In the genomic region with DNA sequence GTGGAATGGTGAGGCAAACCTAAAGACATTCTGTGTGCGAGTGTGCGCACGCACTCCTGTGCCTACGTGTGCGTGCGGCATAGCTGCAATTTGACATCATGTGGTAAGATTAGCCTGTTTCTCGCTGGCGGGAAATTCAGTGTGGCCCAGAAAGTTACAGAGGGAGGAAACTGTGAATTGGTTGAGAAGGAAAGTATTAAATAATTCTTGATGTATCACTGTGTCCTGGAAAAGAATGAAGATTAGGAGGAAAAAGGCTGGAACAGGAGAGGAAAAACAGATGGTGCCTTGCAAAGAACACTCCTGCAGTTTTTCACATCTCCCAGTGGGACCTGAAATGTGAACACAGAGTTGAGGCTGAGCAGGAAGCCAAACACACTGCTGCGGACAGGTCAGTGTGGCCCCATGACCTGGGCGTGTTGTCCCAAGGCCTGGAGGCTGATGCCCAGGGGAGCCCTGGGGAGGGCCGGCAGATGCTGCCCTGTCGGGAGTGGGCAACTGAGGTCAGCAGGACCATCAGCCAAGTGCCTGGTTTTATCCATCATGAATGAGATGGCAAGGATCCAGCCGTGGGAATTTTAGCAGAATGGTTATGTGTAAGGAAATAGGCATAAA, we compare ENCODE assay signal across 18 cellular contexts.
A peak's percentile ranks its signal among the peaks of the same experiment; 100 is the strongest.
DNase-seq lines count a peak whose midpoint lies in the region; ATAC-seq and TF ChIP-seq lines count a peak whose summit lies in the region.
"Had no signal": no experiment of that assay in that cellular context is flagged by ENCODE, and none has a peak within 500 bp of the region (broad histone marks: within the 10 kb centered on the region; RNA-seq: fewer than 3 reads in every experiment).

No MANE protein-coding gene starts in this region.

- H4K20me1 ChIP-seq in GM23338 (replicated peaks; ENCODE audit: insufficient read depth) (no peaks in the 10 kb centered on the region), Karpas-422 (ENCODE audit: insufficient read depth, low read depth, low read length) (no peaks in the 10 kb centered on the region)

- H3K9me2 ChIP-seq in GM23338 (ENCODE audit: insufficient read depth): 0 out of 2 replicates have a peak, but pooled peaks cover 6% of the 10 kb centered on the region
- H3K9me2 ChIP-seq in Karpas-422 (replicated peaks; ENCODE audit: insufficient read depth, low read length): no peaks in the 10 kb centered on the region

- H3K4me1 Mint-ChIP-seq in GM23338: peaks cover 4% of the 10 kb centered on the region; the same call in 1 of the 3 replicates
- H3K4me1 Mint-ChIP-seq in activated T-cell treated with anti-CD3 and anti-CD28 coated beads, Interleukin-2, amount 50 U/mL, for 72 hours (ENCODE audit: low read depth): no peaks in the 10 kb centered on the region
- H3K4me1 Mint-ChIP-seq: IgD-negative memory B cell had no signal

- H3F3A ChIP-seq in GM23338 (replicated peaks; ENCODE audit: low read depth): no peaks in the 10 kb centered on the region

- H3K4me1 ChIP-seq in GM23338 (ENCODE audit: insufficient read depth) (no peaks in the 10 kb centered on the region), right atrium auricular region (no peaks in the 10 kb centered on the region), Karpas-422 (ENCODE audit: low read length) (no peaks in the 10 kb centered on the region)
- H3K4me1 ChIP-seq: HAP-1 had no signal

- no peak overlapping the region for H3K27ac Mint-ChIP-seq in GM23338
- H3K27ac Mint-ChIP-seq in activated T-cell treated with anti-CD3 and anti-CD28 coated beads, Interleukin-2, amount 50 U/mL, for 72 hours: no peak overlapping the region
- H3K27ac Mint-ChIP-seq: CD8-positive, alpha-beta T cell had no signal

- H3K36me3 ChIP-seq in GM23338 (ENCODE audit: insufficient read depth) (no peaks in the 10 kb centered on the region), right atrium auricular region (no peaks in the 10 kb centered on the region), Karpas-422 (ENCODE audit: insufficient read depth, low read length) (no peaks in the 10 kb centered on the region)
- H3K36me3 ChIP-seq: HAP-1 had no signal

- intact Hi-C loops in sciatic nerve (cut with DNase I): no loop called here

- no peak overlapping the region for H3K9ac ChIP-seq in Karpas-422 (ENCODE audit: low read length)

- H3K4me3 ChIP-seq in GM23338 (no peak overlapping the region), right atrium auricular region (no peak overlapping the region), Karpas-422 (ENCODE audit: low read length) (no peak overlapping the region)
- H3K4me3 ChIP-seq: HAP-1 had no signal

- H3K36me3 Mint-ChIP-seq in GM23338 (ENCODE audit: low read depth): no peaks in the 10 kb centered on the region
- no peaks in the 10 kb centered on the region for H3K36me3 Mint-ChIP-seq in activated T-cell treated with anti-CD3 and anti-CD28 coated beads, Interleukin-2, amount 50 U/mL, for 72 hours (ENCODE audit: insufficient read depth in 2 of 2)
- H3K36me3 Mint-ChIP-seq: CD8-positive, alpha-beta T cell; IgD-negative memory B cell had no signal

- ATAC-seq in GM23338 (no peak), sciatic nerve (peak; percentile 79), GM18909 (IDR thresholded peaks at IDR 0.05; ENCODE audit: poor library complexity, unreplicated experiment) (no peak)
- no peak for ATAC-seq in activated T-cell treated with anti-CD3 and anti-CD28 coated beads, Interleukin-2, amount 50 U/mL, for 72 hours (replicated peaks in 1 of 2)
- ATAC-seq: CD8-positive, alpha-beta T cell; PC-3 had no signal

- H3K9me3 ChIP-seq in right atrium auricular region (no peaks in the 10 kb centered on the region), Karpas-422 (ENCODE audit: low read length) (no peaks in the 10 kb centered on the region)
- H3K9me3 ChIP-seq: HAP-1 had no signal

- H2AFZ ChIP-seq in GM23338: 0 out of 2 replicates have a peak overlapping the region, but pooled peaks have one; percentile 38
- no peak overlapping the region for H2AFZ ChIP-seq in Karpas-422 (ENCODE audit: low read length)

- TF ChIP-seq CTCF in GM23338 (conservative IDR thresholded peaks at IDR 0.05; ENCODE audit: low read depth in 2 of 2) (no peak), right atrium auricular region (IDR thresholded peaks at IDR 0.05) (no peak)

- no peaks in the 10 kb centered on the region for H3K27me3 ChIP-seq in GM23338 (ENCODE audit: insufficient read depth)
- no peaks in the 10 kb centered on the region for H3K27me3 ChIP-seq in right atrium auricular region
- no peaks in the 10 kb centered on the region for H3K27me3 ChIP-seq in Karpas-422 (ENCODE audit: low read length)

- no peak overlapping the region for H3K4me3 Mint-ChIP-seq in GM23338
- H3K4me3 Mint-ChIP-seq in activated T-cell treated with anti-CD3 and anti-CD28 coated beads, Interleukin-2, amount 50 U/mL, for 72 hours: no peak overlapping the region
- H3K4me3 Mint-ChIP-seq: CD8-positive, alpha-beta T cell; IgD-negative memory B cell had no signal

- H3K79me2 ChIP-seq in GM23338 (replicated peaks; ENCODE audit: insufficient read depth) (no peaks in the 10 kb centered on the region), Karpas-422 (ENCODE audit: low read length) (no peaks in the 10 kb centered on the region)

- no peak overlapping the region for H3K4me2 ChIP-seq in GM23338
- H3K4me2 ChIP-seq in Karpas-422 (ENCODE audit: low read depth, low read length, poor library complexity, severe bottlenecking): no peak overlapping the region

- H3K9me3 Mint-ChIP-seq in GM23338: no peaks in the 10 kb centered on the region
- peaks cover 0 to 2% of the 10 kb centered on the region in 2 donors for H3K9me3 Mint-ChIP-seq in activated T-cell treated with anti-CD3 and anti-CD28 coated beads, Interleukin-2, amount 50 U/mL, for 72 hours
- H3K9me3 Mint-ChIP-seq: CD8-positive, alpha-beta T cell; IgD-negative memory B cell had no signal

- H3K27ac ChIP-seq in GM23338 (ENCODE audit: low read depth): no peak overlapping the region
- peak overlapping the region; percentile 19 to 46 for H3K27ac ChIP-seq in right atrium auricular region
- H3K27ac ChIP-seq in Karpas-422 (ENCODE audit: low read length): no peak overlapping the region
- H3K27ac ChIP-seq: RWPE1 had no signal

- H3K27me3 Mint-ChIP-seq in GM23338 (ENCODE audit: insufficient read depth, low read depth, poor library complexity): no peaks in the 10 kb centered on the region
- peaks cover 15% of the 10 kb centered on the region for H3K27me3 Mint-ChIP-seq in activated T-cell treated with anti-CD3 and anti-CD28 coated beads, Interleukin-2, amount 50 U/mL, for 72 hours (ENCODE audit: low read depth)

- DNase-seq in GM23338 (ENCODE audit: low spot score) (no peak), fibroblast of peridontal ligament (ENCODE audit: extremely low read depth) (peak; percentile 22), right atrium auricular region (ENCODE audit: low spot score) (no peak), sciatic nerve (ENCODE audit: low spot score) (no peak), UCSD-AML1 (lab: John Stamatoyannopoulos, UW; ENCODE audit: unreplicated experiment) (no peak), Karpas-422 (no peak)
- no peak for DNase-seq in activated T-cell treated with anti-CD3 and anti-CD28 coated beads, Interleukin-2, amount 50 U/mL, for 72 hours
- DNase-seq: CD8-positive, alpha-beta T cell; DMS79; NCI-H1417; NCI-H1930; NCI-H510A; NCI-H82; PC-3 had no signal

TF ChIP-seq in GM23338, 12 proteins besides CTCF, POLR2A, EP300 and RAD21:
- no peak for TF ChIP-seq CREB1 (CRISPR knock-in tag; IDR thresholded peaks at IDR 0.05; ENCODE audit: low read depth)
- no peak for TF ChIP-seq STAT1 (IDR thresholded peaks at IDR 0.05; ENCODE audit: unreplicated experiment)
- no peak for TF ChIP-seq ZNF331 (CRISPR knock-in tag; IDR thresholded peaks at IDR 0.05; ENCODE audit: low read depth)
- TF ChIP-seq, protein P1, sequence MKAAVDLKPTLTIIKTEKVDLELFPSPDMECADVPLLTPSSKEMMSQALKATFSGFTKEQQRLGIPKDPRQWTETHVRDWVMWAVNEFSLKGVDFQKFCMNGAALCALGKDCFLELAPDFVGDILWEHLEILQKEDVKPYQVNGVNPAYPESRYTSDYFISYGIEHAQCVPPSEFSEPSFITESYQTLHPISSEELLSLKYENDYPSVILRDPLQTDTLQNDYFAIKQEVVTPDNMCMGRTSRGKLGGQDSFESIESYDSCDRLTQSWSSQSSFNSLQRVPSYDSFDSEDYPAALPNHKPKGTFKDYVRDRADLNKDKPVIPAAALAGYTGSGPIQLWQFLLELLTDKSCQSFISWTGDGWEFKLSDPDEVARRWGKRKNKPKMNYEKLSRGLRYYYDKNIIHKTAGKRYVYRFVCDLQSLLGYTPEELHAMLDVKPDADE (IDR thresholded peaks at IDR 0.05): no peak
- no peak for TF ChIP-seq JUNB (IDR thresholded peaks at IDR 0.05; ENCODE audit: unreplicated experiment)
- TF ChIP-seq POLR2AphosphoS5 (IDR thresholded peaks at IDR 0.05; ENCODE audit: low read depth): no peak

Comparison
In these comparisons a context has a peak if more than half of its experiments do, and no peak if none do; other contexts are left out.
1. H3K27ac ChIP-seq: peak in right atrium auricular region (2 of 2); none in GM23338 (single experiment) and Karpas-422 (single experiment).